Comparison of ENCODE assay signal across 8 cellular contexts in genomic region chr13:97574926-97575325, GRCh38.
DNase-seq lines count a peak whose midpoint lies in the region; ATAC-seq and TF ChIP-seq lines count a peak whose summit lies in the region.

No MANE protein-coding gene starts in this region.

- peak; percentile 78 for TF ChIP-seq CTCF in WI38 (IDR thresholded peaks at IDR 0.05; ENCODE audit: low read depth, low read length)

- H3K4me3 ChIP-seq in WI38 (ENCODE audit: low read depth, low read length): no peak overlapping the region

- peak; percentile 49 for DNase-seq in DMS53 (lab: John Stamatoyannopoulos, UW)
- DNase-seq in DMS53 treated with DMSO at 0.1 percent for 48 hours (lab: John Stamatoyannopoulos, UW; ENCODE audit: unreplicated experiment): no peak
- peak; percentile 31 for DNase-seq in kidney tubule cell (ENCODE audit: low spot score)
- no peak for DNase-seq in activated CD4-positive, CD25-positive, alpha-beta regulatory T cell treated with anti-CD3 and anti-CD28 coated beads, Interleukin-2, amount 50 U/mL, for 72 hours
- no peak for DNase-seq in NOMO-1 treated with dmso at 0.1 percent for 144 hours (lab: John Stamatoyannopoulos, UW; ENCODE audit: unreplicated experiment)

- ATAC-seq in HG02884 (IDR thresholded peaks at IDR 0.05; ENCODE audit: unreplicated experiment) (peak; percentile 77), GM19397 (IDR thresholded peaks at IDR 0.05; ENCODE audit: unreplicated experiment) (no peak)

Comparison
In these comparisons a context has a peak if more than half of its experiments do, and no peak if none do; other contexts are left out.
1. DNase-seq: peak in DMS53 (single experiment) and kidney tubule cell (single experiment); none in DMS53 treated with DMSO at 0.1 percent for 48 hours (single experiment), activated CD4-positive, CD25-positive, alpha-beta regulatory T cell treated with anti-CD3 and anti-CD28 coated beads, Interleukin-2, amount 50 U/mL, for 72 hours (single experiment) and NOMO-1 treated with dmso at 0.1 percent for 144 hours (single experiment).